ENCODE assay signal across 19 cellular contexts in genomic region chr5:76380346-76381074, GRCh38. TPM values are rescaled to one million over a fixed set of nuclear protein-coding genes. Genes with fewer than 3 reads are reported as not detected.
DNase-seq lines count a peak whose midpoint lies in the region; ATAC-seq and TF ChIP-seq lines count a peak whose summit lies in the region.
"Had no signal": no experiment of that assay in that cellular context is flagged by ENCODE, and none has a peak within 500 bp of the region (broad histone marks: within the 10 kb centered on the region; RNA-seq: fewer than 3 reads in every experiment).

No MANE protein-coding gene starts in this region.

- H3K27me3 ChIP-seq in parathyroid adenoma (ENCODE audit: control insufficient read depth, insufficient read depth, low read length) = no peaks in the 10 kb centered on the region
- H3K27me3 ChIP-seq in adrenal gland = no peaks in the 10 kb centered on the region
- H3K27me3 ChIP-seq in right atrium auricular region = no peaks in the 10 kb centered on the region
- H3K27me3 ChIP-seq: Peyer's patch had no signal

- H3K36me3 ChIP-seq in parathyroid adenoma (ENCODE audit: control insufficient read depth, insufficient read depth, low read length) (no peaks in the 10 kb centered on the region), adrenal gland (replicated peaks in 1 of 2) (no peaks in the 10 kb centered on the region), right atrium auricular region (no peaks in the 10 kb centered on the region)
- H3K36me3 ChIP-seq: Peyer's patch had no signal

- H3K4me1 ChIP-seq in parathyroid adenoma = peaks cover 47% of the 10 kb centered on the region
- H3K4me1 ChIP-seq in adrenal gland (replicated peaks in 1 of 2) = no peaks in the 10 kb centered on the region
- no peaks in the 10 kb centered on the region for H3K4me1 ChIP-seq in right atrium auricular region

- H3K4me2 ChIP-seq in parathyroid adenoma (ENCODE audit: low read length) = no peak overlapping the region

- in situ Hi-C loops in G401 (cut with HindIII; ENCODE audit: low sequenced_read_pairs) = no loop called here

- no peaks in the 10 kb centered on the region for H3K9me3 ChIP-seq in T-helper 17 cell (ENCODE audit: control insufficient read depth, low read length, poor library complexity, severe bottlenecking)
- no peaks in the 10 kb centered on the region for H3K9me3 ChIP-seq in parathyroid adenoma (ENCODE audit: control insufficient read depth, low read length)
- no peaks in the 10 kb centered on the region for H3K9me3 ChIP-seq in adrenal gland (replicated peaks in 1 of 3)
- no peaks in the 10 kb centered on the region for H3K9me3 ChIP-seq in right atrium auricular region
- H3K9me3 ChIP-seq: Peyer's patch had no signal

- H3K9ac ChIP-seq in parathyroid adenoma = peak overlapping the region; percentile 5

- no peaks in the 10 kb centered on the region for H3K27me3 Mint-ChIP-seq in T-helper 17 cell
- H3K27me3 Mint-ChIP-seq: B cell had no signal

- H3K36me3 Mint-ChIP-seq in T-helper 17 cell (ENCODE audit: low read depth) = peaks cover 4% of the 10 kb centered on the region

- TF ChIP-seq POLR2A in erythroblast (IDR thresholded peaks at IDR 0.05; ENCODE audit: low read length) = no peak
- TF ChIP-seq POLR2A in adrenal gland (IDR thresholded peaks at IDR 0.05) = no peak

- H3K27ac ChIP-seq in parathyroid adenoma = peak overlapping the region; percentile 65
- H3K27ac ChIP-seq in adrenal gland = no peak overlapping the region
- H3K27ac ChIP-seq in right atrium auricular region = no peak overlapping the region
- H3K27ac ChIP-seq: HL-60 had no signal

- H3K4me3 ChIP-seq in parathyroid adenoma (ENCODE audit: low read depth, low read length) = no peak overlapping the region
- no peak overlapping the region for H3K4me3 ChIP-seq in adrenal gland
- no peak overlapping the region for H3K4me3 ChIP-seq in right atrium auricular region
- H3K4me3 ChIP-seq: Peyer's patch had no signal

- H3K4me3 Mint-ChIP-seq in T-helper 17 cell = peak overlapping the region; percentile 36
- H3K4me3 Mint-ChIP-seq: B cell, HFFc6 had no signal

- peak overlapping the region; percentile 69 for H2AFZ ChIP-seq in parathyroid adenoma

- WGBS in adrenal gland, 4 donors = 74 to 82% (median 77%) methylated on average over 5 to 7 of the region's 7 CpGs

- DNase-seq in G401 (ENCODE audit: low spot score) (peak; percentile 54), T-helper 17 cell (no peak), erythroblast (lab: John Stamatoyannopoulos, UW) (peak; percentile 69 to 86), adrenal gland (no peak), retina (no peak), right atrium auricular region (ENCODE audit: low spot score) (no peak)
- DNase-seq: DMS 273 treated with DMSO at 0.1 percent for 48 hours, EL, HFFc6, KBM-7, NCI-H1048, NCI-H1694, NCI-H446 treated with DMSO at 0.1 percent for 48 hours, NCI-H748 treated with DMSO at 0.1 percent for 48 hours, Peyer's patch, SHP77 had no signal

- intact Hi-C loops in adrenal gland (cut with DNase I) = no loop called here

- TF ChIP-seq CTCF in parathyroid adenoma (IDR thresholded peaks at IDR 0.05) (no peak), adrenal gland (IDR thresholded peaks at IDR 0.05) (no peak), right atrium auricular region (IDR thresholded peaks at IDR 0.05) (no peak)

- peak overlapping the region; percentile 91 for H3K27ac Mint-ChIP-seq in T-helper 17 cell
- H3K27ac Mint-ChIP-seq: B cell, HFFc6 had no signal

- no peaks in the 10 kb centered on the region for H3K79me2 ChIP-seq in parathyroid adenoma

- no peak for ATAC-seq in T-helper 17 cell

- H3K4me1 Mint-ChIP-seq in T-helper 17 cell = peaks cover 46% of the 10 kb centered on the region
- H3K4me1 Mint-ChIP-seq: B cell had no signal

RNA-seq across cellular contexts. Expression of gene IQGAP2, which starts 22.6 kb away (rescaled TPM):
- total RNA-seq in G401 (2014; rRNA removed; shearing (Covaris generic)) = 77.4 and 83.2 TPM in 2 replicates
- total RNA-seq in T-helper 17 cell (100 to 1,000 TPM; 117 to 134 TPM), adrenal gland (10 to 100 TPM; 19.3 to 77.3 (median 53.0) TPM), right atrium auricular region (10 to 100 TPM in 1 of 2 donors, 1 to 10 TPM in 1; 5.4 to 12.3 TPM)
- polyA plus RNA-seq in adrenal gland = 10 to 100 TPM; 14.9 to 34.0 (median 25.7) TPM

Comparison
In these comparisons a context has a peak if more than half of its experiments do, and no peak if none do; other contexts are left out.
1. DNase-seq: peak in G401 (single experiment) and erythroblast (2 of 2); none in T-helper 17 cell (0 of 3), adrenal gland (0 of 7), retina (single experiment) and right atrium auricular region (single experiment).